Comparison of ENCODE assay signal across 1 cellular context in genomic region chr6:36423101-36423824, GRCh38.
TF ChIP-seq lines count a peak whose summit lies in the region.

No MANE protein-coding gene starts in this region.

TF ChIP-seq in HepG2, 621 proteins besides CTCF, POLR2A, EP300 and RAD21 (continued from another document and continues in another):
- TF ChIP-seq ZBTB40 (IDR thresholded peaks at IDR 0.05), result no peak
- TF ChIP-seq ZBTB40 (CRISPR knock-in tag; IDR thresholded peaks at IDR 0.05), result peak; percentile 68
- TF ChIP-seq NFE2L1 (CRISPR knock-in tag; IDR thresholded peaks at IDR 0.05; ENCODE audit: borderline replicate concordance), result no peak
- peak; percentile 63; the same call in 1 of the 2 replicates for TF ChIP-seq TIGD3 (CRISPR knock-in tag; IDR thresholded peaks at IDR 0.05; ENCODE audit: borderline replicate concordance)
- 0 out of 2 replicates have a peak, but pooled peaks have one; percentile 28 for TF ChIP-seq TOE1 (CRISPR knock-in tag; IDR thresholded peaks at IDR 0.05)
- TF ChIP-seq ZNF703 (CRISPR knock-in tag; IDR thresholded peaks at IDR 0.05; ENCODE audit: borderline replicate concordance), result no peak
- TF ChIP-seq PRDM4 (CRISPR knock-in tag; IDR thresholded peaks at IDR 0.05; ENCODE audit: borderline replicate concordance), result no peak; the same call in 1 of the 2 replicates
- no peak for TF ChIP-seq ONECUT2 (CRISPR knock-in tag; IDR thresholded peaks at IDR 0.05)
- no peak; the same call in 1 of the 2 replicates for TF ChIP-seq ZNF318 (CRISPR knock-in tag; IDR thresholded peaks at IDR 0.05)
- no peak for TF ChIP-seq NPAS2 (CRISPR knock-in tag; IDR thresholded peaks at IDR 0.05; ENCODE audit: borderline replicate concordance)
- TF ChIP-seq ZBTB39 (CRISPR knock-in tag; IDR thresholded peaks at IDR 0.05), result peak; percentile 76; the same call in 1 of the 2 replicates
- TF ChIP-seq KAT8 (CRISPR knock-in tag; IDR thresholded peaks at IDR 0.05), result peak; percentile 90
- TF ChIP-seq HMG20B (CRISPR knock-in tag; conservative IDR thresholded peaks at IDR 0.05), result 0 out of 2 replicates have a peak, but pooled peaks have one; percentile 26
- peak; percentile 86 for TF ChIP-seq ZNF878 (CRISPR knock-in tag; IDR thresholded peaks at IDR 0.05)
- peak; percentile 98 for TF ChIP-seq MYPOP (CRISPR knock-in tag; IDR thresholded peaks at IDR 0.05)
- no peak for TF ChIP-seq ZNF263 (CRISPR knock-in tag; IDR thresholded peaks at IDR 0.05)
- TF ChIP-seq NR0B2 (CRISPR knock-in tag; IDR thresholded peaks at IDR 0.05), result peak; percentile 25
- no peak for TF ChIP-seq NR2F6 (IDR thresholded peaks at IDR 0.05)
- TF ChIP-seq NR2F6 (CRISPR knock-in tag; IDR thresholded peaks at IDR 0.05), result peak; percentile 50; the same call in 1 of the 2 replicates
- TF ChIP-seq NCOA1 (CRISPR knock-in tag; IDR thresholded peaks at IDR 0.05), result no peak
- no peak for TF ChIP-seq ZNF512 (CRISPR knock-in tag; IDR thresholded peaks at IDR 0.05)
